ENCODE assay signal across 19 cellular contexts in the genomic region with DNA sequence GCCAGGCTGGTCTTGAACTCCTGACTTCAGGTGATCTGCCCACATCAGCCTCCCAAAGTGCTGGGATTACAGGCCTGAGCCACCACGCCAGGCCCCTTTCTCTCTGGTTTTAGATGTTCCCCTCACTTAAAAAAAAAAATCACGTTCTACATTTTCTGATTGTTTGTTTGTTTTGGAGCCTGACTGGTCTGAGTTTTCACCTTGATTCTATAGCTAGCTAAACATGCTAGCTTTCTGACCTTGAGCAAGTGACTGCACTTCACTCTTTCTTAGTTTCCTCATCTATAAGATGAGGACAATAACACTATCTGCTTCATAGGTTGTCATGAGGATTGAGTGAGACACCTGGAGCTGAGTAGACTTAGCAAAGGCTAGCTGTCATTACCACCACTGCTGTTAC. TPM values are rescaled to one million over a fixed set of nuclear protein-coding genes. Genes with fewer than 3 reads are reported as not detected.
DNase-seq lines count a peak whose midpoint lies in the region; ATAC-seq, FAIRE-seq and TF ChIP-seq lines count a peak whose summit lies in the region.
"Had no signal": no experiment of that assay in that cellular context is flagged by ENCODE, and none has a peak within 500 bp of the region (broad histone marks: within the 10 kb centered on the region; RNA-seq: fewer than 3 reads in every experiment).

No MANE protein-coding gene starts in this region.

- ATAC-seq in HepG2, result no peak
- ATAC-seq in right lobe of liver, result no peak
- no peak for ATAC-seq in memory B cell (ENCODE audit: low read depth)
- no peak for ATAC-seq in left colon
- ATAC-seq: A549 had no signal

- intact Hi-C loops in HepG2 (cut with micrococcal nuclease; ENCODE audit: unreplicated experiment) (no loop called here), right lobe of liver (cut with DNase I) (no loop called here), left colon (cut with DNase I, micrococcal nuclease) (no loop called here)

- no peak overlapping the region for H3K9ac ChIP-seq in HepG2 (ENCODE audit: insufficient read depth, low read depth, low read length)
- peak overlapping the region; percentile 30 for H3K9ac ChIP-seq in SU-DHL-6 (ENCODE audit: low read length)

- FAIRE-seq in HepG2 (lab: Jason Lieb, UNC), result no peak
- FAIRE-seq: H1, HTR-8/SVneo had no signal

- CTCF ChIA-PET in HepG2 (lab: Yijun Ruan, JAX; ENCODE audit: low intra/inter-chr PET ratio, low total read pairs), result no interaction called here

- in situ Hi-C loops in HepG2 (cut with HindIII; ENCODE audit: extremely low pct_ligation_motif_present, low pct_unique_long_range_greater_than_20kb), result no loop called here

- H3K36me3 Mint-ChIP-seq in memory B cell, result peaks cover 10% of the 10 kb centered on the region

- no peak for TF ChIP-seq EP300 in HepG2 (IDR thresholded peaks at IDR 0.05; ENCODE audit: low read depth in 2 of 2, low read length in 2 of 2)
- TF ChIP-seq EP300 in HepG2 (CRISPR knock-in tag; IDR thresholded peaks at IDR 0.05; ENCODE audit: borderline replicate concordance), result no peak

- H3K27ac ChIP-seq in HepG2 (ENCODE audit: extremely low read length, insufficient read depth, low read length), result no peak overlapping the region
- no peak overlapping the region for H3K27ac ChIP-seq in right lobe of liver
- peak overlapping the region; percentile 99 for H3K27ac ChIP-seq in SU-DHL-6 (ENCODE audit: low read depth, low read length)
- H3K27ac ChIP-seq: 22Rv1, A549 had no signal

- no peaks in the 10 kb centered on the region for H3K27me3 ChIP-seq in HepG2 (ENCODE audit: control insufficient read depth in 1 of 2, insufficient read depth in 2 of 2, low read length in 2 of 2)
- no peaks in the 10 kb centered on the region for H3K27me3 ChIP-seq in right lobe of liver
- no peaks in the 10 kb centered on the region for H3K27me3 ChIP-seq in SU-DHL-6 (ENCODE audit: low read length)

- POLR2A ChIA-PET in HepG2 (lab: Yijun Ruan, JAX), result no interaction called here

- H3K4me1 ChIP-seq in HepG2 (ENCODE audit: insufficient read depth, low read length) (peaks cover 36% of the 10 kb centered on the region), right lobe of liver (no peaks in the 10 kb centered on the region)
- H3K4me1 ChIP-seq: A549 had no signal

- H3K4me1 Mint-ChIP-seq in memory B cell, result peaks cover 10% of the 10 kb centered on the region

- peaks cover 0 to 5% of the 10 kb centered on the region in 2 experiments; a peak in 2 of 5 replicates for H3K36me3 ChIP-seq in HepG2 (replicated peaks in 1 of 2; ENCODE audit: control insufficient read depth in 1 of 2, insufficient read depth in 2 of 2, low read length in 2 of 2)
- H3K36me3 ChIP-seq in right lobe of liver, result no peaks in the 10 kb centered on the region
- peaks cover 8% of the 10 kb centered on the region; the same call in 1 of the 2 replicates for H3K36me3 ChIP-seq in SU-DHL-6 (ENCODE audit: low read length)

- peaks cover 1% of the 10 kb centered on the region for H3K9me3 Mint-ChIP-seq in memory B cell
- H3K9me3 Mint-ChIP-seq: CD4-positive, alpha-beta memory T cell had no signal

- no TSS peak for BruUV-seq in HepG2 (replicated peaks; lab: Mats Ljungman, UMichigan)

- H2AFZ ChIP-seq in HepG2 (ENCODE audit: low read length) (no peak overlapping the region), SU-DHL-6 (ENCODE audit: low read depth, low read length, severe bottlenecking) (no peak overlapping the region)

- H3F3A ChIP-seq in SU-DHL-6 (ENCODE audit: insufficient read depth), result peaks cover 46% of the 10 kb centered on the region

- H4K20me1 ChIP-seq in HepG2 (ENCODE audit: insufficient read depth, low read length), result no peaks in the 10 kb centered on the region
- no peaks in the 10 kb centered on the region for H4K20me1 ChIP-seq in SU-DHL-6 (ENCODE audit: low read depth, low read length)

- no peaks in the 10 kb centered on the region for H3K9me3 ChIP-seq in HepG2 (ENCODE audit: low read length)
- H3K9me3 ChIP-seq in right lobe of liver, result no peaks in the 10 kb centered on the region
- H3K9me3 ChIP-seq in SU-DHL-6 (ENCODE audit: insufficient read depth, low read length), result no peaks in the 10 kb centered on the region
- H3K9me3 ChIP-seq: A549 had no signal

- H3K79me2 ChIP-seq in HepG2 (ENCODE audit: insufficient read depth, low read length), result no peaks in the 10 kb centered on the region
- H3K79me2 ChIP-seq in SU-DHL-6 (ENCODE audit: insufficient read depth, low read length), result peaks cover 25% of the 10 kb centered on the region; the same call in 1 of the 2 replicates

- DNase-seq in HepG2 (ENCODE audit: low spot score), result no peak
- no peak for DNase-seq in right lobe of liver
- no peak for DNase-seq in memory B cell (ENCODE audit: low spot score in 2 of 2)
- DNase-seq in HuH-7 (ENCODE audit: low spot score), result no peak
- DNase-seq in left colon, result no peak
- DNase-seq in pons (ENCODE audit: low spot score), result no peak
- no peak for DNase-seq in NCI-H510A treated with DMSO at 0.1 percent for 48 hours (lab: John Stamatoyannopoulos, UW)
- DNase-seq: AML-193; Calu3; CD4-positive, alpha-beta memory T cell; DMS79 treated with DMSO at 0.1 percent for 48 hours; GF-D8; HCEC 1CT had no signal

- WGBS in HepG2 (ENCODE audit: low lambda C conversion rate), result 70% methylated on average over 2 of the region's 2 CpGs
- WGBS in right lobe of liver (ENCODE audit: insufficient coverage, low coverage, low lambda C conversion rate, missing lambda C conversion rate), result 73% methylated on average over 2 of the region's 2 CpGs

- TF ChIP-seq RAD21 in HepG2 (CRISPR knock-in tag; IDR thresholded peaks at IDR 0.05), result no peak

- H3K4me3 ChIP-seq in HepG2 (replicated peaks in 1 of 3; ENCODE audit: insufficient read depth in 1 of 3, low read depth in 2 of 3, low read length in 3 of 3) (no peak overlapping the region), right lobe of liver (no peak overlapping the region), SU-DHL-6 (ENCODE audit: insufficient read depth, low read length, poor library complexity, severe bottlenecking) (no peak overlapping the region)
- H3K4me3 ChIP-seq: A549 had no signal

- TF ChIP-seq POLR2A in HepG2 (IDR thresholded peaks at IDR 0.05; ENCODE audit: insufficient read depth in 1 of 2, low read depth in 2 of 2, low read length in 2 of 2) (no peak), right lobe of liver (IDR thresholded peaks at IDR 0.05) (no peak)

- H3K4me3 Mint-ChIP-seq in memory B cell, result no peak overlapping the region
- H3K4me3 Mint-ChIP-seq: CD14-positive monocyte; CD4-positive, alpha-beta memory T cell had no signal

- peak overlapping the region; percentile 7 for H3K27ac Mint-ChIP-seq in memory B cell
- H3K27ac Mint-ChIP-seq: CD14-positive monocyte had no signal

- no peak overlapping the region for H3K4me2 ChIP-seq in HepG2 (ENCODE audit: low read depth, low read length)
- peak overlapping the region; percentile 48 for H3K4me2 ChIP-seq in SU-DHL-6 (ENCODE audit: low read depth, low read length, poor library complexity, severe bottlenecking)
- H3K4me2 ChIP-seq: A549 had no signal

- no peaks in the 10 kb centered on the region for H3K9me2 ChIP-seq in SU-DHL-6 (replicated peaks; ENCODE audit: insufficient read depth, low read length)

- no peak for TF ChIP-seq CTCF in HepG2 (CRISPR knock-in tag; IDR thresholded peaks at IDR 0.05)
- no peak for TF ChIP-seq CTCF in right lobe of liver (IDR thresholded peaks at IDR 0.05)
- no peak for TF ChIP-seq CTCF in SU-DHL-6 (IDR thresholded peaks at IDR 0.05; ENCODE audit: insufficient read depth, low read length, poor library complexity, severe bottlenecking)

- no peaks in the 10 kb centered on the region for H3K27me3 Mint-ChIP-seq in memory B cell
- H3K27me3 Mint-ChIP-seq: CD4-positive, alpha-beta memory T cell had no signal

TF ChIP-seq in HepG2, 621 proteins besides CTCF, POLR2A, EP300 and RAD21 (continues in another document):
- TF ChIP-seq, protein P1, sequence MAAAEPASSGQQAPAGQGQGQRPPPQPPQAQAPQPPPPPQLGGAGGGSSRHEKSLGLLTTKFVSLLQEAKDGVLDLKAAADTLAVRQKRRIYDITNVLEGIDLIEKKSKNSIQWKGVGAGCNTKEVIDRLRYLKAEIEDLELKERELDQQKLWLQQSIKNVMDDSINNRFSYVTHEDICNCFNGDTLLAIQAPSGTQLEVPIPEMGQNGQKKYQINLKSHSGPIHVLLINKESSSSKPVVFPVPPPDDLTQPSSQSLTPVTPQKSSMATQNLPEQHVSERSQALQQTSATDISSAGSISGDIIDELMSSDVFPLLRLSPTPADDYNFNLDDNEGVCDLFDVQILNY (CRISPR knock-in tag; conservative IDR thresholded peaks at IDR 0.05), result no peak
- TF ChIP-seq ZNF296 (CRISPR knock-in tag; conservative IDR thresholded peaks at IDR 0.05) (no peak), MAFF (IDR thresholded peaks at IDR 0.05; ENCODE audit: low read depth, low read length) (no peak)

RNA-seq across cellular contexts. Expression of gene SHLD1, which starts 43.7 kb away (rescaled TPM):
- total RNA-seq in HepG2 (2016; rRNA removed; fragmentation: Illumina TruSeq; extraction: Trizol) (8.9 and 11.3 TPM in 2 replicates), right lobe of liver (1 to 10 TPM in 3 of 6 experiments, under 1 TPM in 2, not detected in 1; 0.69 to 1.9 (median 1.4) TPM), left colon (10 to 100 TPM in 1 of 2 donors, 1 to 10 TPM in 1; 8.1 to 10.5 TPM)
- 4.2 and 5.0 TPM in 2 replicates for total RNA-seq in HepG2 (2016; cell fraction: cytosol; rRNA removed; fragmentation: Illumina TruSeq; extraction: Trizol; ENCODE audit: low read depth)
- 7.4 and 10.6 TPM in 2 replicates for total RNA-seq in HepG2 (2016; cell fraction: insoluble cytoplasmic fraction; rRNA removed; fragmentation: Illumina TruSeq; extraction: Trizol)
- total RNA-seq in HepG2 (2016; cell fraction: membrane; rRNA removed; fragmentation: Illumina TruSeq; extraction: Trizol), result 4.7 and 6.6 TPM in 2 replicates
- total RNA-seq in HepG2 (2016; cell fraction: nucleus; rRNA removed; fragmentation: Illumina TruSeq; extraction: Trizol), result 5.9 and 8.2 TPM in 2 replicates
- polyA plus RNA-seq in HepG2 (2011; rRNA removed), result 10.0 and 11.4 TPM in 2 replicates
- polyA plus RNA-seq in HepG2 (2011; cell fraction: cytosol; rRNA removed), result 10.9 and 12.3 TPM in 2 replicates
- polyA plus RNA-seq in HepG2 (2011; cell fraction: nucleus; rRNA removed), result 3.6 and 4.4 TPM in 2 replicates
- polyA plus RNA-seq in HepG2 (2012), result 6.9 and 10.2 TPM in 2 replicates
- 3.7 and 4.1 TPM in 2 replicates for polyA plus RNA-seq in HepG2 (2016; cell fraction: cytosol; fragmentation: Illumina TruSeq; extraction: Trizol; ENCODE audit: low read depth)
- 14.4 and 15.1 TPM in 2 replicates for polyA plus RNA-seq in HepG2 (2016; cell fraction: insoluble cytoplasmic fraction; fragmentation: Illumina TruSeq; extraction: Trizol; ENCODE audit: low read depth)
- polyA plus RNA-seq in HepG2 (2016; cell fraction: membrane; fragmentation: Illumina TruSeq; extraction: Trizol; ENCODE audit: low read depth), result 6.3 and 6.6 TPM in 2 replicates
- 6.6 and 9.9 TPM in 2 replicates for polyA plus RNA-seq in HepG2 (2016; cell fraction: nucleus; fragmentation: Illumina TruSeq; extraction: Trizol; ENCODE audit: insufficient read depth, low read depth)
- 0.94 and 8.3 TPM in 2 replicates for polyA minus RNA-seq in HepG2 (2011; rRNA and poly(A)+ RNA removed; ENCODE audit: low replicate concordance)
- 3.9 and 4.2 TPM in 2 replicates for polyA minus RNA-seq in HepG2 (2011; cell fraction: cytosol; rRNA and poly(A)+ RNA removed)
- polyA minus RNA-seq in HepG2 (2011; cell fraction: nucleus; rRNA and poly(A)+ RNA removed), result 15.9 and 20.3 TPM in 2 replicates
